2 cellular contexts compared by ENCODE assay signal in genomic region chr6:14192186-14192788, GRCh38.
TF ChIP-seq lines count a peak whose summit lies in the region.

No MANE protein-coding gene starts in this region.

TF ChIP-seq in IMR-90, 13 proteins besides CTCF, POLR2A, EP300 and RAD21:
- TF ChIP-seq USF2 (IDR thresholded peaks at IDR 0.05; ENCODE audit: low read depth, low read length) (no peak), RFX5 (IDR thresholded peaks at IDR 0.05; ENCODE audit: low read depth, low read length) (no peak), RCOR1 (IDR thresholded peaks at IDR 0.05; ENCODE audit: insufficient replicate concordance, low read length) (no peak), CEBPB (IDR thresholded peaks at IDR 0.05; ENCODE audit: low read depth, low read length) (no peak), MAFK (IDR thresholded peaks at IDR 0.05; ENCODE audit: low read depth, low read length) (no peak), NFE2L2 (IDR thresholded peaks at IDR 0.05; ENCODE audit: low read depth, low read length) (no peak), CHD1 (IDR thresholded peaks at IDR 0.05; ENCODE audit: low read depth, low read length) (no peak), SMC3 (IDR thresholded peaks at IDR 0.05; ENCODE audit: low read depth, low read length) (no peak), MXI1 (IDR thresholded peaks at IDR 0.05; ENCODE audit: borderline replicate concordance, low read depth, low read length) (no peak), MAZ (IDR thresholded peaks at IDR 0.05; ENCODE audit: borderline replicate concordance, low read depth, low read length) (no peak), FOS (IDR thresholded peaks at IDR 0.05; ENCODE audit: low read depth, low read length) (no peak), BHLHE40 (IDR thresholded peaks at IDR 0.05; ENCODE audit: low read depth, low read length) (no peak), ELK1 (IDR thresholded peaks at IDR 0.05; ENCODE audit: borderline replicate concordance, low read depth, low read length) (no peak)
TF ChIP-seq in IMR-90: peak in this region for 0.

TF ChIP-seq in H1, 55 proteins besides CTCF, POLR2A, EP300 and RAD21:
- TF ChIP-seq KDM1A (IDR thresholded peaks at IDR 0.05; ENCODE audit: borderline replicate concordance, low read length), result no peak
- TF ChIP-seq CREB1 (IDR thresholded peaks at IDR 0.05), result no peak
- no peak for TF ChIP-seq SUZ12 (IDR thresholded peaks at IDR 0.05; ENCODE audit: low read length)
- TF ChIP-seq PHF8 (conservative IDR thresholded peaks at IDR 0.05; ENCODE audit: low read depth, low read length), result no peak
- TF ChIP-seq RNF2 (IDR thresholded peaks at IDR 0.05; ENCODE audit: borderline replicate concordance, low read depth, low read length, missing control alignments, poor library complexity, severe bottlenecking), result no peak
- no peak for TF ChIP-seq CHD1 (IDR thresholded peaks at IDR 0.05; ENCODE audit: low read depth, low read length)
- no peak for TF ChIP-seq NANOG (IDR thresholded peaks at IDR 0.05; ENCODE audit: insufficient read depth, low read depth, low read length, poor library complexity, severe bottlenecking)
- no peak for TF ChIP-seq SP4 (IDR thresholded peaks at IDR 0.05; ENCODE audit: low read length)
- no peak for TF ChIP-seq CBX5 (IDR thresholded peaks at IDR 0.05; ENCODE audit: low read depth, low read length)
- no peak for TF ChIP-seq E2F6 (IDR thresholded peaks at IDR 0.05)
- no peak for TF ChIP-seq GABPA (IDR thresholded peaks at IDR 0.05; ENCODE audit: borderline replicate concordance, insufficient read depth, low read length)
- TF ChIP-seq CEBPB (IDR thresholded peaks at IDR 0.05; ENCODE audit: low read depth, low read length), result no peak
- no peak for TF ChIP-seq RXRA (IDR thresholded peaks at IDR 0.05; ENCODE audit: insufficient read depth, low read depth, low read length)
- TF ChIP-seq RFX5 (IDR thresholded peaks at IDR 0.05; ENCODE audit: borderline replicate concordance, low read depth, low read length), result no peak
- TF ChIP-seq ASH2L (IDR thresholded peaks at IDR 0.05; ENCODE audit: low read length), result no peak
- TF ChIP-seq KDM4A (IDR thresholded peaks at IDR 0.05; ENCODE audit: low read depth, low read length, severe bottlenecking), result no peak
- no peak for TF ChIP-seq CHD7 (IDR thresholded peaks at IDR 0.05; ENCODE audit: insufficient replicate concordance, low read length)
- no peak for TF ChIP-seq GTF2F1 (IDR thresholded peaks at IDR 0.05; ENCODE audit: borderline replicate concordance, low read depth, low read length)
